Comparison of ENCODE assay signal across 14 cellular contexts in the genomic region with DNA sequence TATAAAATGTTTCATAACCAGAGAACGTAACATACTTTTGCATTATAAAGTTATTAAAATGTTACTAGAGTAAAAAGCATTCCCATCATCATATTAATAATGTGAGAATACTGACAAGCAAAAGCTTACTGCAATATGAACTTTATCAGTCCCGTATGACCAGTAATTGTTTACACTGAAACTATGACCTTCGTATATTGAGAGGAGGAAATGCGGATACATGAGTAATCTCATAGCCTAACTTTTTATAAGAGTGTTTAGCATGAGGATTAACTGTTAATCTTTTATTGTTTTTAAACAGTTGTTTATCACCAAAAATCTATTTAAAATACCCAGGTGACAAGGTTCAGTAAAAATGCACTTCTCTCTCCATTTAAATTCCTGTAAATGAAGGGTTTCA.
DNase-seq lines count a peak whose midpoint lies in the region; ATAC-seq, FAIRE-seq and TF ChIP-seq lines count a peak whose summit lies in the region.
"Had no signal": no experiment of that assay in that cellular context is flagged by ENCODE, and none has a peak within 500 bp of the region (broad histone marks: within the 10 kb centered on the region; RNA-seq: fewer than 3 reads in every experiment).

No MANE protein-coding gene starts in this region.

- H3K9me3 Mint-ChIP-seq in osteocyte (ENCODE audit: unreplicated experiment) = no peaks in the 10 kb centered on the region
- H3K9me3 Mint-ChIP-seq: CD8-positive, alpha-beta memory T cell had no signal

- intact Hi-C loops in left colon (cut with DNase I, micrococcal nuclease) = no loop called here

- H3K4me3 Mint-ChIP-seq in osteocyte (ENCODE audit: unreplicated experiment) = no peak overlapping the region
- H3K4me3 Mint-ChIP-seq: CD8-positive, alpha-beta memory T cell had no signal

- H3K4me1 Mint-ChIP-seq in osteocyte (ENCODE audit: unreplicated experiment) = no peaks in the 10 kb centered on the region
- H3K4me1 Mint-ChIP-seq: CD8-positive, alpha-beta memory T cell had no signal

- peak; percentile 93 for FAIRE-seq in TTC549 (lab: Jason Lieb, UNC)
- FAIRE-seq: H54, HepG2, HTR-8/SVneo had no signal

- TF ChIP-seq CTCF in osteocyte (IDR thresholded peaks at IDR 0.05) = no peak

- no peak for ATAC-seq in left colon
- ATAC-seq: HepG2 had no signal

- H3K27me3 Mint-ChIP-seq in osteocyte (ENCODE audit: unreplicated experiment) = peaks cover 6% of the 10 kb centered on the region

- H3K36me3 Mint-ChIP-seq in osteocyte (ENCODE audit: unreplicated experiment) = no peaks in the 10 kb centered on the region
- H3K36me3 Mint-ChIP-seq: CD8-positive, alpha-beta memory T cell had no signal

- peak; percentile 24 for DNase-seq in DMS114 treated with DMSO at 0.1 percent for 48 hours (lab: John Stamatoyannopoulos, UW; ENCODE audit: unreplicated experiment)
- peak; percentile 66 for DNase-seq in HCEC 1CT
- DNase-seq in iris pigment epithelial cell (ENCODE audit: low read depth) = peak; percentile 63
- no peak for DNase-seq in NCI-H774 (lab: John Stamatoyannopoulos, UW)
- no peak for DNase-seq in left colon
- no peak for DNase-seq in osteocyte (ENCODE audit: extremely low spot score, unreplicated experiment)
- DNase-seq: 8988T; AML-193; Caco-2; CD8-positive, alpha-beta memory T cell had no signal

- no peak overlapping the region for H3K27ac Mint-ChIP-seq in osteocyte (ENCODE audit: unreplicated experiment)
- H3K27ac Mint-ChIP-seq: CD8-positive, alpha-beta memory T cell had no signal

Comparison
In these comparisons a context has a peak if more than half of its experiments do, and no peak if none do; other contexts are left out.
1. DNase-seq: peak in DMS114 treated with DMSO at 0.1 percent for 48 hours (single experiment), HCEC 1CT (single experiment) and iris pigment epithelial cell (single experiment); none in NCI-H774 (single experiment), left colon (0 of 2) and osteocyte (single experiment).